25 cellular contexts compared by ENCODE assay signal in genomic region chr11:59865031-59865430, GRCh38. TPM values are rescaled to one million over a fixed set of nuclear protein-coding genes. Genes with fewer than 3 reads are reported as not detected.
A peak's percentile ranks its signal among the peaks of the same experiment; 100 is the strongest.
DNase-seq lines count a peak whose midpoint lies in the region; ATAC-seq and TF ChIP-seq lines count a peak whose summit lies in the region.
"Had no signal": no experiment of that assay in that cellular context is flagged by ENCODE, and none has a peak within 500 bp of the region (broad histone marks: within the 10 kb centered on the region; RNA-seq: fewer than 3 reads in every experiment).

No MANE protein-coding gene starts in this region.

- H3K4me3 Mint-ChIP-seq in activated T-helper 2 cell treated with anti-CD3 and anti-CD28 coated beads, Interferon-gamma antibody, Interleukin-2, Interleukin-4, amounts not matched to agents 10 μg/mL and 5 μg/mL and 100 μg/mL, durations not matched to agents 14 hours and 24 hours and 36 hours (ENCODE audit: low read depth), result no peak overlapping the region
- H3K4me3 Mint-ChIP-seq: activated CD8-positive, alpha-beta memory T cell treated with anti-CD3 and anti-CD28 coated beads, Interleukin-2, amount 10 ng/mL, durations not matched to agents 7 days and 5 days; nephron progenitor cell had no signal

- TF ChIP-seq POLR2A in heart left ventricle (IDR thresholded peaks at IDR 0.05), result no peak

- ATAC-seq in heart left ventricle (no peak), upper lobe of right lung (no peak)
- ATAC-seq: activated CD8-positive, alpha-beta memory T cell treated with anti-CD3 and anti-CD28 coated beads, Interleukin-2, amount 10 ng/mL, durations not matched to agents 7 days and 5 days; HepG2 had no signal

- WGBS in heart left ventricle, 4 donors, result 60 to 74% (median 67%) methylated on average over 1 of the region's 1 CpG

- DNase-seq in DMS53 (lab: John Stamatoyannopoulos, UW), result peak; percentile 15
- DNase-seq in DMS53 treated with DMSO at 0.1 percent for 48 hours (lab: John Stamatoyannopoulos, UW; ENCODE audit: unreplicated experiment), result no peak
- no peak for DNase-seq in activated T-helper 2 cell treated with anti-CD3 and anti-CD28 coated beads, Interferon-gamma antibody, Interleukin-2, Interleukin-4, amounts not matched to agents 10 μg/mL and 5 μg/mL and 100 μg/mL, durations not matched to agents 14 hours and 24 hours and 36 hours (ENCODE audit: low spot score)
- peak; percentile 22 for DNase-seq in fibroblast of the aortic adventitia (ENCODE audit: low read depth)
- DNase-seq in retinal pigment epithelial cell (ENCODE audit: low read depth), result peak; percentile 62
- no peak for DNase-seq in heart left ventricle
- no peak for DNase-seq in GM13976 (ENCODE audit: low spot score)
- DNase-seq in upper lobe of right lung, result no peak
- DNase-seq: activated CD8-positive, alpha-beta memory T cell treated with anti-CD3 and anti-CD28 coated beads, Interleukin-2, amount 10 ng/mL, durations not matched to agents 7 days and 5 days; activated naive CD4-positive, alpha-beta T cell treated with Interleukin-2 at 50 U/mL for 16 hours; C1 segment of cervical spinal cord; foreskin fibroblast; mesenchymal stem cell; MV-4-11; NCI-H2081 treated with DMSO at 0.1 percent for 48 hours; NCI-H526 treated with DMSO at 0.1 percent for 48 hours; nephron progenitor cell; Peyer's patch; stimulated activated CD4-positive, alpha-beta T cell treated with anti-CD3 and anti-CD28 coated beads, Interleukin-4, amount 100 ng/mL, for 1 hour; stimulated activated CD8-positive, alpha-beta memory T cell treated with anti-CD3 and anti-CD28 coated beads, Interleukin-4, amount 100 ng/mL, for 48 hours; transverse colon; WERI-Rb-1 had no signal

- peak overlapping the region; percentile 63 for H3K27ac Mint-ChIP-seq in activated T-helper 2 cell treated with anti-CD3 and anti-CD28 coated beads, Interferon-gamma antibody, Interleukin-2, Interleukin-4, amounts not matched to agents 10 μg/mL and 5 μg/mL and 100 μg/mL, durations not matched to agents 14 hours and 24 hours and 36 hours
- H3K27ac Mint-ChIP-seq: activated CD8-positive, alpha-beta memory T cell treated with anti-CD3 and anti-CD28 coated beads, Interleukin-2, amount 10 ng/mL, durations not matched to agents 7 days and 5 days; nephron progenitor cell had no signal

- intact Hi-C loops in activated T-helper 2 cell treated with anti-CD3 and anti-CD28 coated beads, Interferon-gamma antibody, Interleukin-2, Interleukin-4, amounts not matched to agents 10 μg/mL and 5 μg/mL and 100 μg/mL, durations not matched to agents 14 hours and 24 hours and 36 hours (cut with micrococcal nuclease), result loop anchor here (1.0 kb wide), 1 partner anchor 8 kb away; no protein-coding TSS in a partner anchor
- intact Hi-C loops in heart left ventricle (cut with DNase I) (no loop called here), upper lobe of right lung (cut with DNase I) (no loop called here)

- no peaks in the 10 kb centered on the region for H3K27me3 ChIP-seq in heart left ventricle
- no peaks in the 10 kb centered on the region for H3K27me3 ChIP-seq in upper lobe of right lung
- H3K27me3 ChIP-seq: Peyer's patch, transverse colon had no signal

- H3K4me1 Mint-ChIP-seq in activated T-helper 2 cell treated with anti-CD3 and anti-CD28 coated beads, Interferon-gamma antibody, Interleukin-2, Interleukin-4, amounts not matched to agents 10 μg/mL and 5 μg/mL and 100 μg/mL, durations not matched to agents 14 hours and 24 hours and 36 hours (ENCODE audit: low read depth), result peaks cover 29% of the 10 kb centered on the region
- H3K4me1 Mint-ChIP-seq: activated CD8-positive, alpha-beta memory T cell treated with anti-CD3 and anti-CD28 coated beads, Interleukin-2, amount 10 ng/mL, durations not matched to agents 7 days and 5 days; nephron progenitor cell had no signal

- H3K27ac ChIP-seq in heart left ventricle, result no peak overlapping the region
- H3K27ac ChIP-seq in upper lobe of right lung, result no peak overlapping the region
- H3K27ac ChIP-seq: 22Rv1, Peyer's patch, transverse colon, WERI-Rb-1 had no signal

- H3K9me3 ChIP-seq in heart left ventricle (no peaks in the 10 kb centered on the region), upper lobe of right lung (no peaks in the 10 kb centered on the region)
- H3K9me3 ChIP-seq: Peyer's patch, transverse colon had no signal

- in situ Hi-C loops in GM13976 (cut with MboI; ENCODE audit: low sequenced_read_pairs, unreplicated experiment), result no loop called here

- H3K36me3 Mint-ChIP-seq in activated T-helper 2 cell treated with anti-CD3 and anti-CD28 coated beads, Interferon-gamma antibody, Interleukin-2, Interleukin-4, amounts not matched to agents 10 μg/mL and 5 μg/mL and 100 μg/mL, durations not matched to agents 14 hours and 24 hours and 36 hours (ENCODE audit: low read depth), result peaks cover 2% of the 10 kb centered on the region
- H3K36me3 Mint-ChIP-seq: activated CD8-positive, alpha-beta memory T cell treated with anti-CD3 and anti-CD28 coated beads, Interleukin-2, amount 10 ng/mL, durations not matched to agents 7 days and 5 days had no signal

- H3K9me3 Mint-ChIP-seq in activated T-helper 2 cell treated with anti-CD3 and anti-CD28 coated beads, Interferon-gamma antibody, Interleukin-2, Interleukin-4, amounts not matched to agents 10 μg/mL and 5 μg/mL and 100 μg/mL, durations not matched to agents 14 hours and 24 hours and 36 hours, result peaks cover 9% of the 10 kb centered on the region

- no peak overlapping the region for H3K4me3 ChIP-seq in fibroblast of the aortic adventitia (ENCODE audit: low read depth, low read length)
- H3K4me3 ChIP-seq in retinal pigment epithelial cell (ENCODE audit: low read length), result no peak overlapping the region
- H3K4me3 ChIP-seq in heart left ventricle, result no peak overlapping the region
- H3K4me3 ChIP-seq in upper lobe of right lung, result no peak overlapping the region
- H3K4me3 ChIP-seq: Peyer's patch, transverse colon had no signal

- TF ChIP-seq CTCF in fibroblast of the aortic adventitia (IDR thresholded peaks at IDR 0.05; ENCODE audit: insufficient read depth, low read length) (no peak), retinal pigment epithelial cell (conservative IDR thresholded peaks at IDR 0.05; ENCODE audit: low read depth, low read length) (no peak), heart left ventricle (IDR thresholded peaks at IDR 0.05) (no peak), GM13976 (IDR thresholded peaks at IDR 0.05; ENCODE audit: borderline replicate concordance, control extremely low read depth, extremely low read depth, insufficient read depth, missing control alignments) (no peak), upper lobe of right lung (IDR thresholded peaks at IDR 0.05) (no peak)

- H3K36me3 ChIP-seq in heart left ventricle, result no peaks in the 10 kb centered on the region
- no peaks in the 10 kb centered on the region for H3K36me3 ChIP-seq in upper lobe of right lung
- H3K36me3 ChIP-seq: Peyer's patch, transverse colon, WERI-Rb-1 had no signal

- no peaks in the 10 kb centered on the region for H3K27me3 Mint-ChIP-seq in activated T-helper 2 cell treated with anti-CD3 and anti-CD28 coated beads, Interferon-gamma antibody, Interleukin-2, Interleukin-4, amounts not matched to agents 10 μg/mL and 5 μg/mL and 100 μg/mL, durations not matched to agents 14 hours and 24 hours and 36 hours (ENCODE audit: low read depth)

- H3K4me1 ChIP-seq in heart left ventricle (no peaks in the 10 kb centered on the region), upper lobe of right lung (no peaks in the 10 kb centered on the region)
- H3K4me1 ChIP-seq: Peyer's patch, transverse colon had no signal

RNA-seq across cellular contexts. Expression of gene TCN1, which starts 1.3 kb away (rescaled TPM):
- 0.25 TPM in 1 of 2 replicates, not detected in the other for total RNA-seq in activated T-helper 2 cell treated with anti-CD3 and anti-CD28 coated beads, Interferon-gamma antibody, Interleukin-2, Interleukin-4, amounts not matched to agents 10 μg/mL and 5 μg/mL and 100 μg/mL, durations not matched to agents 14 hours and 24 hours and 36 hours
- total RNA-seq in fibroblast of the aortic adventitia (ENCODE audit: low replicate concordance) (not detected in 2 replicates), heart left ventricle (under 1 TPM in 1 of 9 donors, not detected in 8; 0.53 TPM), upper lobe of right lung (not detected)
- polyA plus RNA-seq in heart left ventricle, result under 1 TPM in 1 of 2 donors, not detected in 1; 0.11 TPM
- total RNA-seq: activated CD8-positive, alpha-beta memory T cell treated with anti-CD3 and anti-CD28 coated beads, Interleukin-2, amount 10 ng/mL, durations not matched to agents 7 days and 5 days; H4; HepG2; Peyer's patch; transverse colon had no signal
- polyA plus RNA-seq: HepG2 had no signal

RNA-seq across cellular contexts. Expression of gene OOSP3, which starts 13.6 kb away (rescaled TPM):
- total RNA-seq in activated T-helper 2 cell treated with anti-CD3 and anti-CD28 coated beads, Interferon-gamma antibody, Interleukin-2, Interleukin-4, amounts not matched to agents 10 μg/mL and 5 μg/mL and 100 μg/mL, durations not matched to agents 14 hours and 24 hours and 36 hours, result not detected in 2 replicates
- total RNA-seq in fibroblast of the aortic adventitia (ENCODE audit: low replicate concordance) (not detected in 2 replicates), heart left ventricle (not detected), upper lobe of right lung (not detected)
- not detected for polyA plus RNA-seq in heart left ventricle
- total RNA-seq: activated CD8-positive, alpha-beta memory T cell treated with anti-CD3 and anti-CD28 coated beads, Interleukin-2, amount 10 ng/mL, durations not matched to agents 7 days and 5 days; H4; HepG2; Peyer's patch; transverse colon had no signal
- polyA plus RNA-seq: HepG2 had no signal

RNA-seq across cellular contexts. Expression of gene CBLIF, which starts 19.7 kb away (rescaled TPM):
- not detected in 2 replicates for total RNA-seq in activated T-helper 2 cell treated with anti-CD3 and anti-CD28 coated beads, Interferon-gamma antibody, Interleukin-2, Interleukin-4, amounts not matched to agents 10 μg/mL and 5 μg/mL and 100 μg/mL, durations not matched to agents 14 hours and 24 hours and 36 hours
- total RNA-seq in fibroblast of the aortic adventitia (ENCODE audit: low replicate concordance), result not detected in 2 replicates
- not detected for total RNA-seq in heart left ventricle
- not detected for polyA plus RNA-seq in heart left ventricle
- total RNA-seq in upper lobe of right lung, result not detected
- total RNA-seq: activated CD8-positive, alpha-beta memory T cell treated with anti-CD3 and anti-CD28 coated beads, Interleukin-2, amount 10 ng/mL, durations not matched to agents 7 days and 5 days; H4; HepG2; Peyer's patch; transverse colon had no signal
- polyA plus RNA-seq: HepG2 had no signal

RNA-seq across cellular contexts. Expression of gene MRPL16, which starts 54.5 kb away (rescaled TPM):
- total RNA-seq in activated T-helper 2 cell treated with anti-CD3 and anti-CD28 coated beads, Interferon-gamma antibody, Interleukin-2, Interleukin-4, amounts not matched to agents 10 μg/mL and 5 μg/mL and 100 μg/mL, durations not matched to agents 14 hours and 24 hours and 36 hours, result 87.7 and 90.4 TPM in 2 replicates
- total RNA-seq in fibroblast of the aortic adventitia (ENCODE audit: low replicate concordance), result 25.7 and 29.3 TPM in 2 replicates
- total RNA-seq in heart left ventricle, result 100 to 1,000 TPM in 1 of 9 donors, 10 to 100 TPM in 8; 59.3 to 117 (median 84.9) TPM
- 100 to 1,000 TPM in 1 of 2 donors, 10 to 100 TPM in 1; 73.6 to 124 TPM for polyA plus RNA-seq in heart left ventricle
- 30.1 TPM for total RNA-seq in upper lobe of right lung

Comparison
In these comparisons a context has a peak if more than half of its experiments do, and no peak if none do; other contexts are left out.
1. DNase-seq: peak in DMS53 (single experiment), fibroblast of the aortic adventitia (single experiment) and retinal pigment epithelial cell (single experiment); none in DMS53 treated with DMSO at 0.1 percent for 48 hours (single experiment), activated T-helper 2 cell treated with anti-CD3 and anti-CD28 coated beads, Interferon-gamma antibody, Interleukin-2, Interleukin-4, amounts not matched to agents 10 μg/mL and 5 μg/mL and 100 μg/mL, durations not matched to agents 14 hours and 24 hours and 36 hours (single experiment), heart left ventricle (0 of 5), GM13976 (single experiment) and upper lobe of right lung (single experiment).